ENCODE assay signal across 18 cellular contexts in the genomic region with DNA sequence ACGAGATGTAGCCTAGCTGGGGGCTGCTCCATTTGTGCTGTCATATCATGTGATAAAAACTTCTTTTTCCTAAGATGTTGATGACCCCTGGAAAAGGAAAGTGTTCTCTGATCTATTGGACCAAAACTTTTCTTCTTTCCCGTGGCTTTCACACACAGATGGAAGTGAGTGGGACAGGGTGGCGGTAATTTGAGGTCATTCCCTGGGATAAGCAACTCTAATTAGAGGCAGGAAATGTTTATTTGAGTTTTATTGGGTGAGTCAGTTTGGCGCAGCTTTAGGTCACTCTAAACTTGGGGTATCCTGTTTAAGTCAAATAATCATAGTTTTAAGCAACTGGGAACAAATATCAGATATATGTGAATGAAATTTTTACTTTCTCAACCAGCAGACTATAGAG.
DNase-seq lines count a peak whose midpoint lies in the region; ATAC-seq and TF ChIP-seq lines count a peak whose summit lies in the region.
"Had no signal": no experiment of that assay in that cellular context is flagged by ENCODE, and none has a peak within 500 bp of the region (broad histone marks: within the 10 kb centered on the region; RNA-seq: fewer than 3 reads in every experiment).

No MANE protein-coding gene starts in this region.

- peak overlapping the region; percentile 85 for H2AK5ac ChIP-seq in mesenchymal stem cell (ENCODE audit: low read length, severe bottlenecking)

- H4K8ac ChIP-seq in mesenchymal stem cell (ENCODE audit: low read length), result no peak overlapping the region

- no peak overlapping the region for H3K14ac ChIP-seq in mesenchymal stem cell (ENCODE audit: low read length in 2 of 2)

- no peak overlapping the region for H2AFZ ChIP-seq in mesenchymal stem cell (ENCODE audit: low read depth, low read length)

- peak overlapping the region; percentile 51 for H2BK120ac ChIP-seq in mesenchymal stem cell (ENCODE audit: low read depth, low read length)

- H3K27me3 ChIP-seq in BJ (ENCODE audit: control insufficient read depth, insufficient read depth, low read length) (no peaks in the 10 kb centered on the region), mesenchymal stem cell (ENCODE audit: control insufficient read depth in 1 of 2, insufficient read depth in 1 of 2, low read length in 2 of 2) (no peaks in the 10 kb centered on the region)

- ATAC-seq in HG03378 (IDR thresholded peaks at IDR 0.05; ENCODE audit: unreplicated experiment), result no peak
- ATAC-seq: activated T-cell treated with anti-CD3 and anti-CD28 coated beads, Interleukin-2, amount 50 U/mL, for 4 hours had no signal

- H3K4me1 ChIP-seq in HEK293 (ENCODE audit: control insufficient read depth, insufficient read depth, low read length) (no peaks in the 10 kb centered on the region), mesenchymal stem cell (ENCODE audit: control insufficient read depth, insufficient read depth, low read depth, low read length) (peaks cover 13% of the 10 kb centered on the region)

- no peak overlapping the region for H3K4me2 ChIP-seq in mesenchymal stem cell (ENCODE audit: low read length, poor library complexity, severe bottlenecking)

- TF ChIP-seq CTCF in BJ (IDR thresholded peaks at IDR 0.05; ENCODE audit: insufficient read depth, low read depth, low read length) (no peak), HEK293 (tag by site-specific recombination; IDR thresholded peaks at IDR 0.05) (no peak), GM13977 (IDR thresholded peaks at IDR 0.05; ENCODE audit: extremely low read depth, insufficient read depth, missing control alignments) (no peak)

- no peak overlapping the region for H3K23ac ChIP-seq in mesenchymal stem cell (ENCODE audit: low read length in 2 of 2)

- CTCF ChIA-PET in BJ (lab: Yijun Ruan, JAX), result no interaction called here
- CTCF ChIA-PET in HEK293 (lab: Yijun Ruan, JAX), result no interaction called here

- H3K4me3 ChIP-seq in BJ (ENCODE audit: low read depth, low read length), result no peak overlapping the region
- no peak overlapping the region for H3K4me3 ChIP-seq in HEK293 (ENCODE audit: low read depth, low read length)
- H3K4me3 ChIP-seq in mesenchymal stem cell (ENCODE audit: insufficient read depth in 1 of 2, low read depth in 1 of 2, low read length in 2 of 2), result no peak overlapping the region
- H3K4me3 ChIP-seq: skin epidermis had no signal

- H3K9me3 ChIP-seq in HEK293 (ENCODE audit: control insufficient read depth, insufficient read depth, low read depth, low read length) (no peaks in the 10 kb centered on the region), mesenchymal stem cell (ENCODE audit: control insufficient read depth, low read length) (no peaks in the 10 kb centered on the region)

- H2BK15ac ChIP-seq in mesenchymal stem cell (ENCODE audit: low read depth, poor library complexity, severe bottlenecking), result no peak overlapping the region

- H4K91ac ChIP-seq in mesenchymal stem cell (ENCODE audit: low read length), result no peak overlapping the region

- H3K36me3 ChIP-seq in BJ (ENCODE audit: control insufficient read depth, insufficient read depth, low read length) (no peaks in the 10 kb centered on the region), HEK293 (ENCODE audit: control insufficient read depth in 2 of 2, insufficient read depth in 1 of 2, low read length in 2 of 2) (no peaks in the 10 kb centered on the region), mesenchymal stem cell (ENCODE audit: control insufficient read depth in 1 of 2, insufficient read depth in 2 of 2, low read depth in 1 of 2, low read length in 2 of 2) (peaks cover 3% of the 10 kb centered on the region in 2 experiments)

- H3K27ac ChIP-seq in HEK293 (ENCODE audit: extremely low read depth, low read depth, low read length), result no peak overlapping the region
- no peak overlapping the region for H3K27ac ChIP-seq in mesenchymal stem cell (ENCODE audit: low read length, poor library complexity, severe bottlenecking)
- H3K27ac ChIP-seq: VCaP had no signal

- H3K79me1 ChIP-seq in mesenchymal stem cell (replicated peaks; ENCODE audit: low read length, poor library complexity, severe bottlenecking), result peaks cover 9% of the 10 kb centered on the region

- in situ Hi-C loops in GM13977 (cut with MboI; ENCODE audit: low pct_unique_long_range_greater_than_20kb, low sequenced_read_pairs, unreplicated experiment), result no loop called here

- H2BK12ac ChIP-seq in mesenchymal stem cell (ENCODE audit: low read length in 2 of 2), result peak overlapping the region in 1 of 2 experiments; percentile 96

- POLR2A ChIA-PET in BJ (lab: Charles Lee), result no interaction called here
- POLR2A ChIA-PET in HEK293 (lab: Yijun Ruan, JAX), result no interaction called here

- peak overlapping the region; percentile 38 to 61 for H3K18ac ChIP-seq in mesenchymal stem cell (ENCODE audit: low read depth in 1 of 2, low read length in 2 of 2)

- H3K9ac ChIP-seq in mesenchymal stem cell (ENCODE audit: low read length), result no peak overlapping the region

- DNase-seq in BJ (ENCODE audit: low read depth) (peak; percentile 62), dermis blood vessel endothelial cell (peak; percentile 87), mesenchymal stem cell (no peak), NCI-H748 (lab: John Stamatoyannopoulos, UW; ENCODE audit: unreplicated experiment) (no peak), GM13977 (ENCODE audit: low spot score) (no peak), NCI-H1048 (lab: John Stamatoyannopoulos, UW) (no peak)
- DNase-seq: activated CD4-positive, alpha-beta memory T cell treated with anti-CD3 and anti-CD28 coated beads for 36 hours; activated T-cell treated with anti-CD3 and anti-CD28 coated beads, Interleukin-2, amount 50 U/mL, for 4 hours; Calu3; cortex of kidney; GF-D8; glutamatergic neuron; NCI-H226; stimulated activated CD4-positive, alpha-beta T cell treated with anti-CD3 and anti-CD28 coated beads, Interleukin-4, amount 100 ng/mL, for 1 hour had no signal

- H3K4ac ChIP-seq in mesenchymal stem cell (ENCODE audit: low read depth in 1 of 2, low read length in 2 of 2), result no peak overlapping the region

- no peak overlapping the region for H2BK5ac ChIP-seq in mesenchymal stem cell (ENCODE audit: low read depth, low read length, poor library complexity, severe bottlenecking)

- 76% methylated on average over 3 of the region's 4 CpGs for WGBS in mesenchymal stem cell

TF ChIP-seq in HEK293, 187 proteins besides CTCF, POLR2A, EP300 and RAD21 (continues in another document):
- TF ChIP-seq, protein P1, sequence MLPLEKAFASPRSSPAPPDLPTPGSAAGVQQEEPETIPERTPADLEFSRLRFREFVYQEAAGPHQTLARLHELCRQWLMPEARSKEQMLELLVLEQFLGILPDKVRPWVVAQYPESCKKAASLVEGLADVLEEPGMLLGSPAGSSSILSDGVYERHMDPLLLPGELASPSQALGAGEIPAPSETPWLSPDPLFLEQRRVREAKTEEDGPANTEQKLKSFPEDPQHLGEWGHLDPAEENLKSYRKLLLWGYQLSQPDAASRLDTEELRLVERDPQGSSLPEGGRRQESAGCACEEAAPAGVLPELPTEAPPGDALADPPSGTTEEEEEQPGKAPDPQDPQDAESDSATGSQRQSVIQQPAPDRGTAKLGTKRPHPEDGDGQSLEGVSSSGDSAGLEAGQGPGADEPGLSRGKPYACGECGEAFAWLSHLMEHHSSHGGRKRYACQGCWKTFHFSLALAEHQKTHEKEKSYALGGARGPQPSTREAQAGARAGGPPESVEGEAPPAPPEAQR (tag by site-specific recombination; IDR thresholded peaks at IDR 0.05), result no peak
- TF ChIP-seq, protein P2, sequence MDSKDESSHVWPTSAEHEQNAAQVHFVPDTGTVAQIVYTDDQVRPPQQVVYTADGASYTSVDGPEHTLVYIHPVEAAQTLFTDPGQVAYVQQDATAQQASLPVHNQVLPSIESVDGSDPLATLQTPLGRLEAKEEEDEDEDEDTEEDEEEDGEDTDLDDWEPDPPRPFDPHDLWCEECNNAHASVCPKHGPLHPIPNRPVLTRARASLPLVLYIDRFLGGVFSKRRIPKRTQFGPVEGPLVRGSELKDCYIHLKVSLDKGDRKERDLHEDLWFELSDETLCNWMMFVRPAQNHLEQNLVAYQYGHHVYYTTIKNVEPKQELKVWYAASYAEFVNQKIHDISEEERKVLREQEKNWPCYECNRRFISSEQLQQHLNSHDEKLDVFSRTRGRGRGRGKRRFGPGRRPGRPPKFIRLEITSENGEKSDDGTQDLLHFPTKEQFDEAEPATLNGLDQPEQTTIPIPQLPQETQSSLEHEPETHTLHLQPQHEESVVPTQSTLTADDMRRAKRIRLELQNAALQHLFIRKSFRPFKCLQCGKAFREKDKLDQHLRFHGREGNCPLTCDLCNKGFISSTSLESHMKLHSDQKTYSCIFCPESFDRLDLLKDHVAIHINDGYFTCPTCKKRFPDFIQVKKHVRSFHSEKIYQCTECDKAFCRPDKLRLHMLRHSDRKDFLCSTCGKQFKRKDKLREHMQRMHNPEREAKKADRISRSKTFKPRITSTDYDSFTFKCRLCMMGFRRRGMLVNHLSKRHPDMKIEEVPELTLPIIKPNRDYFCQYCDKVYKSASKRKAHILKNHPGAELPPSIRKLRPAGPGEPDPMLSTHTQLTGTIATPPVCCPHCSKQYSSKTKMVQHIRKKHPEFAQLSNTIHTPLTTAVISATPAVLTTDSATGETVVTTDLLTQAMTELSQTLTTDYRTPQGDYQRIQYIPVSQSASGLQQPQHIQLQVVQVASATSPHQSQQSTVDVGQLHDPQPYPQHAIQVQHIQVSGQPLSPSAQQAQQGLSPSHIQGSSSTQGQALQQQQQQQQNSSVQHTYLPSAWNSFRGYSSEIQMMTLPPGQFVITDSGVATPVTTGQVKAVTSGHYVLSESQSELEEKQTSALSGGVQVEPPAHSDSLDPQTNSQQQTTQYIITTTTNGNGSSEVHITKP (tag by site-specific recombination; IDR thresholded peaks at IDR 0.05), result peak; percentile 81
- TF ChIP-seq ZNF843 (tag by site-specific recombination; IDR thresholded peaks at IDR 0.05) (no peak), ZNF266 (tag by site-specific recombination; IDR thresholded peaks at IDR 0.05; ENCODE audit: low read depth) (no peak), ZNF19 (tag by site-specific recombination; IDR thresholded peaks at IDR 0.05; ENCODE audit: low read depth) (no peak)

Comparison
In these comparisons a context has a peak if more than half of its experiments do, and no peak if none do; other contexts are left out.
1. DNase-seq: peak in BJ (single experiment) and dermis blood vessel endothelial cell (single experiment); none in mesenchymal stem cell (single experiment), NCI-H748 (single experiment), GM13977 (single experiment) and NCI-H1048 (single experiment).